25 cellular contexts compared by ENCODE assay signal in genomic region chr1:166127003-166127402, GRCh38. TPM values are rescaled to one million over a fixed set of nuclear protein-coding genes. Genes with fewer than 3 reads are reported as not detected.
"Had no signal": no experiment of that assay in that cellular context is flagged by ENCODE, and none has a peak within 500 bp of the region (broad histone marks: within the 10 kb centered on the region; RNA-seq: fewer than 3 reads in every experiment).

No MANE protein-coding gene starts in this region.

- H3K4me3 ChIP-seq: adrenal gland, ascending aorta, heart right ventricle, right lobe of liver, skin epidermis, uterus had no signal

- ATAC-seq: activated CD4-positive, alpha-beta T cell treated with anti-CD3 and anti-CD28 coated beads for 36 hours; activated T-cell treated with anti-CD3 and anti-CD28 coated beads, Interleukin-2, amount 50 U/mL, for 4 hours; heart right ventricle; left cardiac atrium; right lobe of liver had no signal

- H3K4me1 ChIP-seq: adrenal gland, ascending aorta, parathyroid adenoma, right lobe of liver, uterus had no signal

- DNase-seq: activated B cell treated with CpG ODN at 0.5 μM for 24 hours; activated CD4-positive, alpha-beta T cell treated with anti-CD3 and anti-CD28 coated beads for 36 hours; activated CD4-positive, alpha-beta T cell treated with anti-CD3 and anti-CD28 coated beads, Interleukin-2, amount 50 U/mL, for 48 hours; activated CD8-positive, alpha-beta memory T cell treated with anti-CD3 and anti-CD28 coated beads, Interleukin-2, amount 50 U/mL, for 48 hours; activated naive CD4-positive, alpha-beta T cell; activated T-cell treated with anti-CD3 and anti-CD28 coated beads, Interleukin-2, amount 50 U/mL, for 4 hours; adrenal gland; brain microvascular endothelial cell; caudate nucleus; effector CD4-positive, alpha-beta T cell; heart right ventricle; islet precursor cell; left cardiac atrium; mesenchymal stem cell; nucleus accumbens; right lobe of liver; stimulated activated CD4-positive, alpha-beta T cell treated with anti-CD3 and anti-CD28 coated beads, Interleukin-2, amount 100 ng/mL, for 24 hours; stimulated activated naive B cell treated with anti-CD40 and anti-IgM and Interleukin-4, amounts not matched to agents 10 μg/mL and 1 μg/mL and 100 μg/mL, for 72 hours; trophoblast cell; uterus had no signal

- H3K27me3 ChIP-seq: adrenal gland, ascending aorta, brain microvascular endothelial cell, heart right ventricle, right lobe of liver, uterus had no signal

- H3K9me3 ChIP-seq: adrenal gland, ascending aorta, heart right ventricle, right lobe of liver, uterus had no signal

- H2AFZ ChIP-seq: parathyroid adenoma had no signal

- H3K9ac ChIP-seq: parathyroid adenoma had no signal

- H3K27ac ChIP-seq: adrenal gland, ascending aorta, brain microvascular endothelial cell, heart right ventricle, parathyroid adenoma, right lobe of liver, skin epidermis, uterus had no signal

- H3K79me2 ChIP-seq: parathyroid adenoma had no signal

- H3K36me3 ChIP-seq: adrenal gland, ascending aorta, brain microvascular endothelial cell, heart right ventricle, right lobe of liver, uterus had no signal

RNA-seq across cellular contexts. Expression of gene FAM78B, which starts 39.8 kb away (rescaled TPM):
- total RNA-seq: ascending aorta, epithelial cell of proximal tubule, fibroblast of villous mesenchyme had no signal
